ENCODE assay signal across 9 cellular contexts in the genomic region with DNA sequence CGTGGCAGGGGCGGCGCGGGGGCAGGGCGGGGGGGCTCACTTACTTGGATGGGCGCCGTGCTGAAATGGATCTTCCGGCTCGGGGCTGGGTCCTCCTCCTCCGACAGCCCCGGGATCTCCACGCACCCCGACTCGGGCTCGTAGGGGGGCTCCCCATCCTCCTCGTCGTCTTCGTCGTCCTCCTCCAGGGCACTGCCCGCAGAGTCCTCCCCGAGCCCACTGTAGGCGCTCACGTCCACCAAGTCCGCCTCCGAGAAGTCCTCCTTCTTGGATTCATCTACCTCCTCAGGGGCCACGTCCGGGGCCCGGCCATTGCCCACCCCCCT. TPM values are rescaled to one million over a fixed set of nuclear protein-coding genes. Genes with fewer than 3 reads are reported as not detected.
DNase-seq lines count a peak whose midpoint lies in the region; ATAC-seq, FAIRE-seq and TF ChIP-seq lines count a peak whose summit lies in the region.
"Had no signal": no experiment of that assay in that cellular context is flagged by ENCODE, and none has a peak within 500 bp of the region (broad histone marks: within the 10 kb centered on the region; RNA-seq: fewer than 3 reads in every experiment).

No MANE protein-coding gene starts in this region.

- H3K27ac ChIP-seq in adrenal gland (peak overlapping the region in 4 of 5 donors; percentile 84 to 94 (median 91)), upper lobe of left lung (peak overlapping the region; percentile 91 to 97 (median 94))

- no peaks in the 10 kb centered on the region for H3K27me3 Mint-ChIP-seq in activated T-cell treated with anti-CD3 and anti-CD28 coated beads, Interleukin-2, amount 50 U/mL, for 72 hours (ENCODE audit: low read depth)

- H3K4me3 Mint-ChIP-seq in activated T-cell treated with anti-CD3 and anti-CD28 coated beads, Interleukin-2, amount 50 U/mL, for 72 hours, result peak overlapping the region; percentile 97 to 98

- H3K36me3 Mint-ChIP-seq in activated T-cell treated with anti-CD3 and anti-CD28 coated beads, Interleukin-2, amount 50 U/mL, for 72 hours (ENCODE audit: insufficient read depth in 2 of 2), result peaks cover 16 to 21% of the 10 kb centered on the region in 2 donors

- 0 to 1% (median 0%) methylated on average over 13 to 28 of the region's 28 CpGs for WGBS in adrenal gland, 4 donors
- WGBS in lower leg skin, 2 donors, result 0 to 1% methylated on average over 7 to 28 of the region's 28 CpGs
- 0% methylated on average over 8 to 13 of the region's 28 CpGs for WGBS in upper lobe of left lung, 2 donors

- no peaks in the 10 kb centered on the region for H3K27me3 ChIP-seq in adrenal gland
- H3K27me3 ChIP-seq in upper lobe of left lung, result no peaks in the 10 kb centered on the region

- peaks cover 46% of the 10 kb centered on the region for H3K4me1 Mint-ChIP-seq in activated T-cell treated with anti-CD3 and anti-CD28 coated beads, Interleukin-2, amount 50 U/mL, for 72 hours (ENCODE audit: low read depth)

- H3K4me3 ChIP-seq in adrenal gland (peak overlapping the region in 3 of 4 donors; percentile 39 to 92 (median 60)), lower leg skin (ENCODE audit: low read depth, poor library complexity, severe bottlenecking) (peak overlapping the region; percentile 77), upper lobe of left lung (peak overlapping the region; percentile 65 to 94 (median 85))

- TF ChIP-seq CTCF in adrenal gland (IDR thresholded peaks at IDR 0.05) (no peak), lower leg skin (IDR thresholded peaks at IDR 0.05) (no peak), upper lobe of left lung (IDR thresholded peaks at IDR 0.05) (no peak)

- TF ChIP-seq EP300 in upper lobe of left lung (IDR thresholded peaks at IDR 0.05), result no peak

- ATAC-seq in activated T-cell treated with anti-CD3 and anti-CD28 coated beads, Interleukin-2, amount 50 U/mL, for 72 hours (replicated peaks in 1 of 2), result no peak
- ATAC-seq in upper lobe of left lung (ENCODE audit: low FRiP score in 2 of 2) (no peak), GM21381 (IDR thresholded peaks at IDR 0.05; ENCODE audit: unreplicated experiment) (no peak)

- intact Hi-C loops in adrenal gland (cut with DNase I) (loop anchor here in 1 of 2 donors (5.0 kb wide), 1 partner anchor 52 kb away; a partner anchor contains a TSS), lower leg skin (cut with DNase I; ENCODE audit: low total_unique reads) (no loop called here)

- no peak for DNase-seq in activated T-cell treated with anti-CD3 and anti-CD28 coated beads, Interleukin-2, amount 50 U/mL, for 72 hours
- no peak for DNase-seq in activated T-cell treated with anti-CD3 and anti-CD28 coated beads, Interleukin-2, amount 50 U/mL, for 1 hour
- DNase-seq in adrenal gland, result peak in 1 of 7 donors; percentile 46
- DNase-seq in lower leg skin (ENCODE audit: low spot score in 2 of 2), result peak in 1 of 2 donors; percentile 89
- no peak for DNase-seq in upper lobe of left lung
- DNase-seq in cerebellar cortex (ENCODE audit: low spot score), result no peak
- no peak for DNase-seq in HTR-8/SVneo (ENCODE audit: insufficient read length, low spot score)

- no peaks in the 10 kb centered on the region for H3K9me3 Mint-ChIP-seq in activated T-cell treated with anti-CD3 and anti-CD28 coated beads, Interleukin-2, amount 50 U/mL, for 72 hours

- TF ChIP-seq POLR2A in adrenal gland (IDR thresholded peaks at IDR 0.05) (no peak), lower leg skin (IDR thresholded peaks at IDR 0.05) (no peak), upper lobe of left lung (IDR thresholded peaks at IDR 0.05) (no peak)

- FAIRE-seq in HTR-8/SVneo (lab: Jason Lieb, UNC), result no peak
- FAIRE-seq: G401.6 had no signal

- H3K27ac Mint-ChIP-seq in activated T-cell treated with anti-CD3 and anti-CD28 coated beads, Interleukin-2, amount 50 U/mL, for 72 hours, result peak overlapping the region; percentile 81

- peaks cover 0 to 13% of the 10 kb centered on the region in 2 donors for H3K36me3 ChIP-seq in adrenal gland (replicated peaks in 1 of 2)
- peaks cover 5 to 14% (median 12%) of the 10 kb centered on the region in 4 donors for H3K36me3 ChIP-seq in upper lobe of left lung

- peaks cover 66 to 77% of the 10 kb centered on the region in 2 donors for H3K4me1 ChIP-seq in adrenal gland (replicated peaks in 1 of 2)
- H3K4me1 ChIP-seq in upper lobe of left lung, result peaks cover 54 to 82% (median 60%) of the 10 kb centered on the region in 4 donors

- H3K9me3 ChIP-seq in adrenal gland (replicated peaks in 1 of 3) (no peaks in the 10 kb centered on the region), upper lobe of left lung (no peaks in the 10 kb centered on the region)

RNA-seq across cellular contexts. Expression of a gene that starts 1.4 kb away (rescaled TPM):
- 100 to 1,000 TPM; 111 to 128 TPM for total RNA-seq in activated T-cell treated with anti-CD3 and anti-CD28 coated beads, Interleukin-2, amount 50 U/mL, for 72 hours
- 10 to 100 TPM; 43.9 to 87.0 (median 62.0) TPM for total RNA-seq in adrenal gland
- 100 to 1,000 TPM in 1 of 3 donors, 10 to 100 TPM in 2; 21.8 to 128 (median 27.2) TPM for polyA plus RNA-seq in adrenal gland
- 10 to 100 TPM; 20.7 to 31.9 (median 29.5) TPM for total RNA-seq in lower leg skin
- 100 to 1,000 TPM in 1 of 6 donors, 10 to 100 TPM in 5; 37.5 to 121 (median 74.7) TPM for total RNA-seq in upper lobe of left lung

RNA-seq across cellular contexts. Expression of a gene that starts 16.7 kb away (rescaled TPM):
- total RNA-seq in activated T-cell treated with anti-CD3 and anti-CD28 coated beads, Interleukin-2, amount 50 U/mL, for 72 hours, result 1 to 10 TPM; 1.7 to 2.3 TPM
- total RNA-seq in adrenal gland, result 1 to 10 TPM in 3 of 8 donors, under 1 TPM in 2, not detected in 3; 0.28 to 3.0 (median 1.2) TPM
- polyA plus RNA-seq in adrenal gland, result 1 to 10 TPM in 2 of 3 donors, not detected in 1; 5.2 to 5.5 TPM
- 1 to 10 TPM; 1.0 to 9.9 (median 5.6) TPM for total RNA-seq in lower leg skin
- total RNA-seq in upper lobe of left lung, result 10 to 100 TPM in 5 of 6 donors, 1 to 10 TPM in 1; 1.6 to 19.7 (median 14.1) TPM

RNA-seq across cellular contexts. Expression of a gene that starts 19.1 kb away (rescaled TPM):
- 1 to 10 TPM; 3.3 to 6.9 TPM for total RNA-seq in activated T-cell treated with anti-CD3 and anti-CD28 coated beads, Interleukin-2, amount 50 U/mL, for 72 hours
- total RNA-seq in adrenal gland, result 10 to 100 TPM in 1 of 8 donors, 1 to 10 TPM in 7; 1.3 to 12.6 (median 4.0) TPM
- 10 to 100 TPM in 1 of 3 donors, 1 to 10 TPM in 2; 1.1 to 11.0 (median 3.0) TPM for polyA plus RNA-seq in adrenal gland
- under 1 TPM in 1 of 4 donors, not detected in 3; 0.39 TPM for total RNA-seq in lower leg skin
- total RNA-seq in upper lobe of left lung, result 10 to 100 TPM in 2 of 6 donors, 1 to 10 TPM in 3, under 1 TPM in 1; 0.49 to 16.8 (median 5.6) TPM

RNA-seq across cellular contexts. Expression of a gene that starts 52.4 kb away (rescaled TPM):
- 10 to 100 TPM in 1 of 2 donors, 1 to 10 TPM in 1; 9.8 to 10.3 TPM for total RNA-seq in activated T-cell treated with anti-CD3 and anti-CD28 coated beads, Interleukin-2, amount 50 U/mL, for 72 hours
- 100 to 1,000 TPM in 4 of 8 donors, 10 to 100 TPM in 4; 50.2 to 263 (median 105) TPM for total RNA-seq in adrenal gland
- polyA plus RNA-seq in adrenal gland, result 100 to 1,000 TPM in 1 of 3 donors, 10 to 100 TPM in 2; 39.6 to 101 (median 40.1) TPM
- total RNA-seq in lower leg skin, result 10 to 100 TPM; 15.0 to 90.5 (median 25.8) TPM
- 100 to 1,000 TPM in 3 of 6 donors, 10 to 100 TPM in 3; 15.4 to 555 (median 117) TPM for total RNA-seq in upper lobe of left lung

RNA-seq across cellular contexts. Expression of a gene that starts 53.9 kb away (rescaled TPM):
- total RNA-seq in activated T-cell treated with anti-CD3 and anti-CD28 coated beads, Interleukin-2, amount 50 U/mL, for 72 hours, result 10 to 100 TPM; 26.6 to 34.6 TPM
- total RNA-seq in adrenal gland (100 to 1,000 TPM in 7 of 8 donors, 10 to 100 TPM in 1; 98.9 to 225 (median 137) TPM), lower leg skin (10 to 100 TPM; 35.6 to 86.6 (median 57.0) TPM), upper lobe of left lung (10 to 100 TPM; 15.7 to 80.7 (median 34.9) TPM)
- 100 to 1,000 TPM in 1 of 3 donors, 10 to 100 TPM in 2; 48.5 to 110 (median 59.7) TPM for polyA plus RNA-seq in adrenal gland
